In genomic region chr10:96047004-96047649, GRCh38 we compare ENCODE assay signal across 14 cellular contexts. TPM values are rescaled to one million over a fixed set of nuclear protein-coding genes. Genes with fewer than 3 reads are reported as not detected.
A peak's percentile ranks its signal among the peaks of the same experiment; 100 is the strongest.
DNase-seq lines count a peak whose midpoint lies in the region; ATAC-seq, FAIRE-seq and TF ChIP-seq lines count a peak whose summit lies in the region.
"Had no signal": no experiment of that assay in that cellular context is flagged by ENCODE, and none has a peak within 500 bp of the region (broad histone marks: within the 10 kb centered on the region; RNA-seq: fewer than 3 reads in every experiment).

No MANE protein-coding gene starts in this region.

- H3K4me1 ChIP-seq in SK-N-SH (ENCODE audit: control insufficient read depth in 1 of 2, insufficient read depth in 2 of 2, low read depth in 1 of 2, low read length in 1 of 2) (peaks cover 0 to 6% of the 10 kb centered on the region in 2 experiments; a peak in 2 of 4 replicates), H1 (replicated peaks in 1 of 4; ENCODE audit: control insufficient read depth in 3 of 4, insufficient read depth in 4 of 4, low read length in 3 of 4) (no peaks in the 10 kb centered on the region), small intestine (ENCODE audit: control insufficient read depth in 2 of 2, insufficient read depth in 1 of 2, low read depth in 1 of 2, low read length in 1 of 2) (no peaks in the 10 kb centered on the region), smooth muscle cell (ENCODE audit: low read depth) (peaks cover 12% of the 10 kb centered on the region), colonic mucosa (no peaks in the 10 kb centered on the region)

- intact Hi-C loops in colonic mucosa (cut with DNase I): no loop called here

- TF ChIP-seq CTCF in SK-N-SH (IDR thresholded peaks at IDR 0.05): peak; percentile 33
- peak in 1 of 3 experiments; percentile 10; a peak in 1 of 4 replicates for TF ChIP-seq CTCF in H1 (IDR thresholded peaks at IDR 0.05; ENCODE audit: control extremely low read depth in 1 of 3, insufficient read depth in 1 of 3, low read depth in 1 of 3, low read length in 3 of 3)
- TF ChIP-seq CTCF in smooth muscle cell (IDR thresholded peaks at IDR 0.05; ENCODE audit: borderline replicate concordance, insufficient read depth, poor library complexity, severe bottlenecking): no peak
- TF ChIP-seq CTCF in colonic mucosa (IDR thresholded peaks at IDR 0.05): no peak

- H3K27me3 ChIP-seq in SK-N-SH (ENCODE audit: insufficient read depth) (no peaks in the 10 kb centered on the region), H1 (replicated peaks in 1 of 4; ENCODE audit: control insufficient read depth in 3 of 4, extremely low read depth in 1 of 4, insufficient read depth in 3 of 4, low read length in 3 of 4) (peaks cover 0 to 8% (median 4%) of the 10 kb centered on the region in 4 experiments; a peak in 5 of 7 replicates), small intestine (ENCODE audit: control insufficient read depth in 2 of 2, insufficient read depth in 2 of 2, low read length in 2 of 2) (no peaks in the 10 kb centered on the region), smooth muscle cell (ENCODE audit: low read depth) (no peaks in the 10 kb centered on the region), colonic mucosa (no peaks in the 10 kb centered on the region)
- H3K27me3 ChIP-seq: upper lobe of right lung had no signal

- no peaks in the 10 kb centered on the region for H3K9me2 ChIP-seq in SK-N-SH

- H2AFZ ChIP-seq in SK-N-SH (ENCODE audit: low read depth) (no peak overlapping the region), H1 (ENCODE audit: low read length) (no peak overlapping the region), smooth muscle cell (ENCODE audit: low read depth) (no peak overlapping the region)

- no peak overlapping the region for H3K23ac ChIP-seq in H1 (ENCODE audit: insufficient read length)

- DNase-seq in SK-N-SH (no peak), NCI-H460 (ENCODE audit: extremely low read depth, low read depth) (peak; percentile 6), H1 (ENCODE audit: low read depth in 1 of 2, low spot score in 2 of 2) (no peak), small intestine (peak; percentile 10), smooth muscle cell (lab: John Stamatoyannopoulos, UW; ENCODE audit: unreplicated experiment) (no peak), colonic mucosa (no peak)
- DNase-seq: activated B cell treated with CpG ODN at 0.5 μM for 24 hours; activated naive CD4-positive, alpha-beta T cell treated with anti-CD3 and anti-CD28 coated beads, Interleukin-2, amount 50 U/mL, for 16 hours; HCEC 1CT; NCI-H2171; stimulated activated naive B cell treated with anti-CD40 and anti-IgM and Interleukin-4, amounts not matched to agents 10 μg/mL and 1 μg/mL and 100 μg/mL, for 72 hours; upper lobe of right lung had no signal

- peak; percentile 41 for TF ChIP-seq RAD21 in SK-N-SH (IDR thresholded peaks at IDR 0.05; ENCODE audit: low read length)
- peak; percentile 37 to 42 for TF ChIP-seq RAD21 in H1 (IDR thresholded peaks at IDR 0.05 in 1 of 2, conservative IDR thresholded peaks at IDR 0.05 in 1 of 2; ENCODE audit: low read depth in 2 of 2, low read length in 2 of 2)

- H4K91ac ChIP-seq in H1 (replicated peaks; ENCODE audit: insufficient read length, low read length): no peak overlapping the region

- no peaks in the 10 kb centered on the region for H3K9me3 ChIP-seq in SK-N-SH
- 0 out of 4 replicates have a peak, but pooled peaks cover 0 to 3% of the 10 kb centered on the region in 2 experiments for H3K9me3 ChIP-seq in H1 (ENCODE audit: insufficient read depth in 2 of 2, low read depth in 1 of 2, low read length in 1 of 2)
- no peaks in the 10 kb centered on the region for H3K9me3 ChIP-seq in small intestine (ENCODE audit: control insufficient read depth, low read depth)
- H3K9me3 ChIP-seq in smooth muscle cell (replicated peaks; ENCODE audit: low read depth): no peaks in the 10 kb centered on the region
- no peaks in the 10 kb centered on the region for H3K9me3 ChIP-seq in colonic mucosa
- H3K9me3 ChIP-seq: upper lobe of right lung had no signal

- H3K27ac ChIP-seq in SK-N-SH (ENCODE audit: low read depth in 2 of 2, low read length in 1 of 2): no peak overlapping the region
- H3K27ac ChIP-seq in H1 (ENCODE audit: low read depth, low read length): no peak overlapping the region
- H3K27ac ChIP-seq in small intestine (ENCODE audit: low read depth in 1 of 2, low read length in 1 of 2): no peak overlapping the region
- H3K27ac ChIP-seq in smooth muscle cell (ENCODE audit: low read depth): no peak overlapping the region
- H3K27ac ChIP-seq in colonic mucosa: no peak overlapping the region
- H3K27ac ChIP-seq: upper lobe of right lung had no signal

- no peak overlapping the region for H4K8ac ChIP-seq in H1 (ENCODE audit: extremely low read depth, insufficient read depth, low read length)

- no peak overlapping the region for H3K4me3 ChIP-seq in SK-N-SH (ENCODE audit: low read depth in 2 of 2, low read length in 1 of 2)
- H3K4me3 ChIP-seq in H1 (ENCODE audit: extremely low read depth in 1 of 4, insufficient read depth in 2 of 4, low read depth in 3 of 4, low read length in 4 of 4): no peak overlapping the region
- H3K4me3 ChIP-seq in small intestine (ENCODE audit: low read depth in 1 of 2, low read length in 2 of 2): no peak overlapping the region
- H3K4me3 ChIP-seq in smooth muscle cell: no peak overlapping the region
- H3K4me3 ChIP-seq in colonic mucosa: no peak overlapping the region
- H3K4me3 ChIP-seq: upper lobe of right lung had no signal

- no peak overlapping the region for H2BK20ac ChIP-seq in H1 (ENCODE audit: low read length)

- no peak overlapping the region for H3K14ac ChIP-seq in H1 (ENCODE audit: insufficient read length)

- H3K23me2 ChIP-seq in H1 (ENCODE audit: low read depth, low read length): peaks cover 11% of the 10 kb centered on the region

- no peak overlapping the region for H2BK12ac ChIP-seq in H1 (ENCODE audit: low read depth, low read length)

- 98% methylated on average over 2 of the region's 4 CpGs for WGBS in SK-N-SH (ENCODE audit: low lambda C conversion rate)
- 90% methylated on average over 4 of the region's 4 CpGs; no CpG with 5 or more reads in 1 of the 2 experiments for WGBS in H1 (ENCODE audit: extremely low coverage in 1 of 2, insufficient coverage in 1 of 2, insufficient read length in 1 of 2, insufficient replicate concordance in 2 of 2, low coverage in 1 of 2, low lambda C conversion rate in 2 of 2, missing lambda C conversion rate in 1 of 2), 2 experiments
- WGBS in small intestine, 3 donors: 92 to 98% (median 95%) methylated on average over 4 of the region's 4 CpGs
- WGBS in smooth muscle cell (ENCODE audit: low lambda C conversion rate): 98% methylated on average over 4 of the region's 4 CpGs

- ATAC-seq in SK-N-SH treated with all-trans-retinoic acid at 6 μM for 48 hours: no peak
- no peak for ATAC-seq in HG03095 (IDR thresholded peaks at IDR 0.05; ENCODE audit: unreplicated experiment)
- ATAC-seq: stimulated activated naive B cell treated with anti-CD40 and anti-IgM and Interleukin-4, amounts not matched to agents 10 μg/mL and 1 μg/mL and 100 μg/mL, for 72 hours; upper lobe of right lung had no signal

- POLR2A ChIA-PET in SK-N-SH (lab: Yijun Ruan, JAX) (interaction anchor here (0.9 kb wide), 2 partner anchors 14 to 83 kb away, joined by 3 to 5 read pairs; partner anchors contain the start of gene ZNF518A), H1 (lab: Charles Lee; ENCODE audit: partially characterized antibody) (interaction anchor here (0.8 to 1.6 kb wide), 5 partner anchors 8 to 91 kb away, joined by 3 to 9 read pairs (median 4); partner anchors contain the start of gene ZNF518A)

- CTCF ChIA-PET in SK-N-SH (lab: Yijun Ruan, JAX) (interaction anchor here (0.6 to 1.1 kb wide), 3 partner anchors 183 to 353 kb away, joined by 3 to 4 read pairs (median 3); partner anchors contain the start of gene TCTN3), H1 (lab: Charles Lee; ENCODE audit: partially characterized antibody) (interaction anchor here (0.9 to 1.9 kb wide), 9 partner anchors 8 to 292 kb away, joined by 3 to 9 read pairs (median 5); partner anchors contain the start of gene ZNF518A)

- H2AK5ac ChIP-seq in H1 (ENCODE audit: low read depth, low read length): no peak overlapping the region

- H3K18ac ChIP-seq in H1 (ENCODE audit: extremely low read depth, low read length): no peak overlapping the region

- H3K4me2 ChIP-seq in SK-N-SH (no peak overlapping the region), H1 (ENCODE audit: insufficient read depth in 1 of 2, low read depth in 2 of 2, low read length in 2 of 2) (no peak overlapping the region), smooth muscle cell (no peak overlapping the region)

- no peak overlapping the region for H2BK120ac ChIP-seq in H1 (replicated peaks; ENCODE audit: low read depth, low read length)

- TF ChIP-seq POLR2A in H1 (IDR thresholded peaks at IDR 0.05; ENCODE audit: control extremely low read depth in 1 of 2, low read depth in 2 of 2, low read length in 2 of 2): no peak

- peaks cover 11 to 35% of the 10 kb centered on the region in 2 experiments for H3K36me3 ChIP-seq in SK-N-SH (replicated peaks in 1 of 2; ENCODE audit: control insufficient read depth in 1 of 2, insufficient read depth in 2 of 2, low read length in 1 of 2)
- peaks cover 0 to 30% (median 10%) of the 10 kb centered on the region in 4 experiments; a peak in 6 of 8 replicates for H3K36me3 ChIP-seq in H1 (ENCODE audit: control insufficient read depth in 2 of 4, insufficient read depth in 4 of 4, low read length in 3 of 4)
- peaks cover 0 to 2% of the 10 kb centered on the region in 2 donors for H3K36me3 ChIP-seq in small intestine (ENCODE audit: control insufficient read depth in 2 of 2, insufficient read depth in 2 of 2, low read length in 2 of 2)
- H3K36me3 ChIP-seq in smooth muscle cell (ENCODE audit: low read depth): no peaks in the 10 kb centered on the region
- no peaks in the 10 kb centered on the region for H3K36me3 ChIP-seq in colonic mucosa

- H3K79me2 ChIP-seq in SK-N-SH (ENCODE audit: insufficient read depth): peaks cover 82% of the 10 kb centered on the region
- H3K79me2 ChIP-seq in H1 (ENCODE audit: control insufficient read depth in 1 of 2, insufficient read depth in 2 of 2, low read length in 2 of 2): peaks cover 10 to 83% of the 10 kb centered on the region in 2 experiments
- H3K79me2 ChIP-seq in smooth muscle cell (ENCODE audit: low read depth): peaks cover 72% of the 10 kb centered on the region

- peaks cover 7% of the 10 kb centered on the region; the same call in 1 of the 2 replicates for H4K20me1 ChIP-seq in SK-N-SH (ENCODE audit: insufficient read depth)
- H4K20me1 ChIP-seq in H1 (replicated peaks in 1 of 2; ENCODE audit: control insufficient read depth in 1 of 2, insufficient read depth in 2 of 2, low read length in 2 of 2): peaks cover 4 to 11% of the 10 kb centered on the region in 2 experiments
- H4K20me1 ChIP-seq in smooth muscle cell (ENCODE audit: low read depth): peaks cover 68% of the 10 kb centered on the region

- no peak overlapping the region for H2BK5ac ChIP-seq in H1 (ENCODE audit: low read depth, low read length)

- H3K56ac ChIP-seq in H1 (replicated peaks; ENCODE audit: insufficient read length, low read depth, low read length): no peak overlapping the region

- H3F3A ChIP-seq in SK-N-SH (replicated peaks; ENCODE audit: insufficient read depth): peaks cover 4% of the 10 kb centered on the region
- no peaks in the 10 kb centered on the region for H3F3A ChIP-seq in smooth muscle cell (ENCODE audit: low read depth)

- TF ChIP-seq EP300 in SK-N-SH (IDR thresholded peaks at IDR 0.05; ENCODE audit: borderline replicate concordance in 1 of 2, low read depth in 1 of 2, low read length in 1 of 2) (no peak), H1 (IDR thresholded peaks at IDR 0.05; ENCODE audit: borderline replicate concordance in 1 of 2, low read depth in 2 of 2, low read length in 2 of 2) (no peak)

- H3K4ac ChIP-seq in H1 (replicated peaks; ENCODE audit: insufficient read length, low read depth, low read length): no peak overlapping the region

- no peak overlapping the region for H2BK15ac ChIP-seq in H1 (ENCODE audit: low read length)

- H3K9ac ChIP-seq in SK-N-SH (no peak overlapping the region), H1 (replicated peaks in 1 of 4; ENCODE audit: extremely low read depth in 1 of 4, low read depth in 3 of 4, low read length in 3 of 4) (no peak overlapping the region), smooth muscle cell (ENCODE audit: low read depth) (no peak overlapping the region), colonic mucosa (ENCODE audit: low read depth in 2 of 2, low read length in 2 of 2) (no peak overlapping the region)

- no peak overlapping the region for H4K5ac ChIP-seq in H1 (ENCODE audit: insufficient read length, low read depth, low read length)

- no peaks in the 10 kb centered on the region; the same call in 1 of the 2 replicates for H3K79me1 ChIP-seq in H1 (ENCODE audit: low read depth, low read length)

- FAIRE-seq in H1 (lab: Jason Lieb, UNC) (no peak), small intestine (lab: Jason Lieb, UNC) (no peak)

RNA-seq across cellular contexts. Expression of gene CCNJ, which starts 3.7 kb away (rescaled TPM):
- polyA plus RNA-seq in SK-N-SH (2012; rRNA removed) (4.3 and 5.6 TPM in 2 replicates), H1 (2011; rRNA removed) (19.5 and 31.4 TPM in 2 replicates), small intestine (1 to 10 TPM; 1.6 to 3.8 (median 2.0) TPM), smooth muscle cell (5.2 and 5.4 TPM in 2 replicates)
- polyA plus RNA-seq in SK-N-SH (2012; cell fraction: cytosol; rRNA removed): 4.3 and 5.2 TPM in 2 replicates
- 4.3 and 7.8 TPM in 2 replicates for polyA plus RNA-seq in SK-N-SH (2012; cell fraction: nucleus; rRNA removed)
- total RNA-seq in NCI-H460 (2014; rRNA removed; shearing (Covaris generic)): 14.7 and 16.9 TPM in 2 replicates
- 9.4 and 19.8 TPM in 2 replicates for polyA plus RNA-seq in NCI-H460 (2014; cell fraction: nucleus; rRNA removed)
- total RNA-seq in H1 (2021; fragmentation: NEBNext Ultra II Directional; extraction: Animal tissue kit (Norgen Biotek cat#: 25700)): 34.2 and 34.7 TPM in 2 replicates
- 20.8 TPM for polyA plus RNA-seq in H1 (2011; cell fraction: cytosol; rRNA removed)
- polyA plus RNA-seq in H1 (2011; cell fraction: nucleus; rRNA removed): 26.9 TPM
- polyA plus RNA-seq in H1 (2012, experiment 1 of 2): 17.2 to 27.1 TPM (median 21.8 TPM) in 4 replicates
- polyA plus RNA-seq in H1 (2012, experiment 2 of 2): 2.5 TPM
- 25.8 TPM for polyA plus RNA-seq in H1 (2013, experiment 1 of 2)
- polyA plus RNA-seq in H1 (2013, experiment 2 of 2): 25.9 TPM
- polyA minus RNA-seq in H1 (2011; rRNA and poly(A)+ RNA removed): 81.7 and 139 TPM in 2 replicates
- 28.4 TPM for polyA minus RNA-seq in H1 (2011; cell fraction: cytosol; rRNA and poly(A)+ RNA removed)
- polyA minus RNA-seq in H1 (2011; cell fraction: nucleus; rRNA and poly(A)+ RNA removed): 57.8 TPM
- total RNA-seq in smooth muscle cell (8.8 and 13.2 TPM in 2 replicates), colonic mucosa (1 to 10 TPM; 5.0 to 8.9 TPM)

Comparison
In these comparisons a context has a peak if more than half of its experiments do, and no peak if none do; other contexts are left out.
1. DNase-seq: peak in NCI-H460 (single experiment) and small intestine (single experiment); none in SK-N-SH (single experiment), H1 (0 of 2), smooth muscle cell (single experiment) and colonic mucosa (single experiment).
2. Of the 17 proteins assayed by ChIP-seq in both H1 and SK-N-SH: peak only in H1: none; only in SK-N-SH: none; in both: RAD21; in neither: 15; mixed calls (peak in some experiments, not most) for 1.